In genomic region chr1:36771678-36772284, GRCh38 we compare ENCODE assay signal across 2 cellular contexts.
TF ChIP-seq lines count a peak whose summit lies in the region.

No MANE protein-coding gene starts in this region.

TF ChIP-seq in IMR-90, 13 proteins besides CTCF, POLR2A, EP300 and RAD21 (continued from another document):
- TF ChIP-seq MAZ (IDR thresholded peaks at IDR 0.05; ENCODE audit: borderline replicate concordance, low read depth, low read length) (no peak), NFE2L2 (IDR thresholded peaks at IDR 0.05; ENCODE audit: low read depth, low read length) (no peak)

TF ChIP-seq in HepG2, 621 proteins besides CTCF, POLR2A, EP300 and RAD21 (continued from another document):
- no peak for TF ChIP-seq GABPA (IDR thresholded peaks at IDR 0.05; ENCODE audit: low read depth, low read length)
- TF ChIP-seq GABPA (CRISPR knock-in tag; IDR thresholded peaks at IDR 0.05; ENCODE audit: low read depth) = 0 out of 2 replicates have a peak, but pooled peaks have one; percentile 11
